Comparison of ENCODE assay signal across 1 cellular context in the genomic region with DNA sequence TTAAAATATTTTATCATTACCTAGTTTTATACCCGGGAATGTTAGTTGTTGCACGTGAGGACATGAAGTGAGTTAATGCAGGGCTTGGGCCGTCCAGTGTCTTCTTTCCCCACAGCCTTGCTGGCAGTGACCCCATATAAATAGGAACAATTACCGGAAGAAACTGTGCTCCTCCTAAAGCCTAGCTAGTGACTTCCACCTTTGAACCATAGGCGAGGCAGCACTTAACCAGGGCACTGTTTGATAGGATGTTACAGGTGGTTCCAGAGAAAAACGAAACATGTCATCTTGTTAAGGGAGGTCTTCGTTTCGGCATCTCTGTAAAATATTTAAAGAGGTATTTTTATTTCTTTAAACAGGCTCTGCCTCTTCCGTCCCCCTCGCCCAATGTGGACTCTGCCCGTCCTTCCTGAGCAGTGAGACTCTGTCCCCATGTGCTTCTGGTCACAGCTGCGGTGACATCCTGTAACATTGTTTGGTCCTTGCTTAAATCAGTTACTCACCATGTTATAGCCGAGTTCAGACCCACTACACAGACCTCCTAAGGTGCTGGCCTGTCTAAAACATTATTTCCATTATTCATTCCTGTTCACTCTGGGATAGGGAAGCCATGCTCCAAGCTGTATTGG.
TF ChIP-seq lines count a peak whose summit lies in the region.

No MANE protein-coding gene starts in this region.

TF ChIP-seq in GM23338, 12 proteins besides CTCF, POLR2A, EP300 and RAD21 (continued from another document):
- TF ChIP-seq, protein P1, sequence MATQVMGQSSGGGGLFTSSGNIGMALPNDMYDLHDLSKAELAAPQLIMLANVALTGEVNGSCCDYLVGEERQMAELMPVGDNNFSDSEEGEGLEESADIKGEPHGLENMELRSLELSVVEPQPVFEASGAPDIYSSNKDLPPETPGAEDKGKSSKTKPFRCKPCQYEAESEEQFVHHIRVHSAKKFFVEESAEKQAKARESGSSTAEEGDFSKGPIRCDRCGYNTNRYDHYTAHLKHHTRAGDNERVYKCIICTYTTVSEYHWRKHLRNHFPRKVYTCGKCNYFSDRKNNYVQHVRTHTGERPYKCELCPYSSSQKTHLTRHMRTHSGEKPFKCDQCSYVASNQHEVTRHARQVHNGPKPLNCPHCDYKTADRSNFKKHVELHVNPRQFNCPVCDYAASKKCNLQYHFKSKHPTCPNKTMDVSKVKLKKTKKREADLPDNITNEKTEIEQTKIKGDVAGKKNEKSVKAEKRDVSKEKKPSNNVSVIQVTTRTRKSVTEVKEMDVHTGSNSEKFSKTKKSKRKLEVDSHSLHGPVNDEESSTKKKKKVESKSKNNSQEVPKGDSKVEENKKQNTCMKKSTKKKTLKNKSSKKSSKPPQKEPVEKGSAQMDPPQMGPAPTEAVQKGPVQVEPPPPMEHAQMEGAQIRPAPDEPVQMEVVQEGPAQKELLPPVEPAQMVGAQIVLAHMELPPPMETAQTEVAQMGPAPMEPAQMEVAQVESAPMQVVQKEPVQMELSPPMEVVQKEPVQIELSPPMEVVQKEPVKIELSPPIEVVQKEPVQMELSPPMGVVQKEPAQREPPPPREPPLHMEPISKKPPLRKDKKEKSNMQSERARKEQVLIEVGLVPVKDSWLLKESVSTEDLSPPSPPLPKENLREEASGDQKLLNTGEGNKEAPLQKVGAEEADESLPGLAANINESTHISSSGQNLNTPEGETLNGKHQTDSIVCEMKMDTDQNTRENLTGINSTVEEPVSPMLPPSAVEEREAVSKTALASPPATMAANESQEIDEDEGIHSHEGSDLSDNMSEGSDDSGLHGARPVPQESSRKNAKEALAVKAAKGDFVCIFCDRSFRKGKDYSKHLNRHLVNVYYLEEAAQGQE (IDR thresholded peaks at IDR 0.05; ENCODE audit: unreplicated experiment), result no peak
- TF ChIP-seq, protein P2, sequence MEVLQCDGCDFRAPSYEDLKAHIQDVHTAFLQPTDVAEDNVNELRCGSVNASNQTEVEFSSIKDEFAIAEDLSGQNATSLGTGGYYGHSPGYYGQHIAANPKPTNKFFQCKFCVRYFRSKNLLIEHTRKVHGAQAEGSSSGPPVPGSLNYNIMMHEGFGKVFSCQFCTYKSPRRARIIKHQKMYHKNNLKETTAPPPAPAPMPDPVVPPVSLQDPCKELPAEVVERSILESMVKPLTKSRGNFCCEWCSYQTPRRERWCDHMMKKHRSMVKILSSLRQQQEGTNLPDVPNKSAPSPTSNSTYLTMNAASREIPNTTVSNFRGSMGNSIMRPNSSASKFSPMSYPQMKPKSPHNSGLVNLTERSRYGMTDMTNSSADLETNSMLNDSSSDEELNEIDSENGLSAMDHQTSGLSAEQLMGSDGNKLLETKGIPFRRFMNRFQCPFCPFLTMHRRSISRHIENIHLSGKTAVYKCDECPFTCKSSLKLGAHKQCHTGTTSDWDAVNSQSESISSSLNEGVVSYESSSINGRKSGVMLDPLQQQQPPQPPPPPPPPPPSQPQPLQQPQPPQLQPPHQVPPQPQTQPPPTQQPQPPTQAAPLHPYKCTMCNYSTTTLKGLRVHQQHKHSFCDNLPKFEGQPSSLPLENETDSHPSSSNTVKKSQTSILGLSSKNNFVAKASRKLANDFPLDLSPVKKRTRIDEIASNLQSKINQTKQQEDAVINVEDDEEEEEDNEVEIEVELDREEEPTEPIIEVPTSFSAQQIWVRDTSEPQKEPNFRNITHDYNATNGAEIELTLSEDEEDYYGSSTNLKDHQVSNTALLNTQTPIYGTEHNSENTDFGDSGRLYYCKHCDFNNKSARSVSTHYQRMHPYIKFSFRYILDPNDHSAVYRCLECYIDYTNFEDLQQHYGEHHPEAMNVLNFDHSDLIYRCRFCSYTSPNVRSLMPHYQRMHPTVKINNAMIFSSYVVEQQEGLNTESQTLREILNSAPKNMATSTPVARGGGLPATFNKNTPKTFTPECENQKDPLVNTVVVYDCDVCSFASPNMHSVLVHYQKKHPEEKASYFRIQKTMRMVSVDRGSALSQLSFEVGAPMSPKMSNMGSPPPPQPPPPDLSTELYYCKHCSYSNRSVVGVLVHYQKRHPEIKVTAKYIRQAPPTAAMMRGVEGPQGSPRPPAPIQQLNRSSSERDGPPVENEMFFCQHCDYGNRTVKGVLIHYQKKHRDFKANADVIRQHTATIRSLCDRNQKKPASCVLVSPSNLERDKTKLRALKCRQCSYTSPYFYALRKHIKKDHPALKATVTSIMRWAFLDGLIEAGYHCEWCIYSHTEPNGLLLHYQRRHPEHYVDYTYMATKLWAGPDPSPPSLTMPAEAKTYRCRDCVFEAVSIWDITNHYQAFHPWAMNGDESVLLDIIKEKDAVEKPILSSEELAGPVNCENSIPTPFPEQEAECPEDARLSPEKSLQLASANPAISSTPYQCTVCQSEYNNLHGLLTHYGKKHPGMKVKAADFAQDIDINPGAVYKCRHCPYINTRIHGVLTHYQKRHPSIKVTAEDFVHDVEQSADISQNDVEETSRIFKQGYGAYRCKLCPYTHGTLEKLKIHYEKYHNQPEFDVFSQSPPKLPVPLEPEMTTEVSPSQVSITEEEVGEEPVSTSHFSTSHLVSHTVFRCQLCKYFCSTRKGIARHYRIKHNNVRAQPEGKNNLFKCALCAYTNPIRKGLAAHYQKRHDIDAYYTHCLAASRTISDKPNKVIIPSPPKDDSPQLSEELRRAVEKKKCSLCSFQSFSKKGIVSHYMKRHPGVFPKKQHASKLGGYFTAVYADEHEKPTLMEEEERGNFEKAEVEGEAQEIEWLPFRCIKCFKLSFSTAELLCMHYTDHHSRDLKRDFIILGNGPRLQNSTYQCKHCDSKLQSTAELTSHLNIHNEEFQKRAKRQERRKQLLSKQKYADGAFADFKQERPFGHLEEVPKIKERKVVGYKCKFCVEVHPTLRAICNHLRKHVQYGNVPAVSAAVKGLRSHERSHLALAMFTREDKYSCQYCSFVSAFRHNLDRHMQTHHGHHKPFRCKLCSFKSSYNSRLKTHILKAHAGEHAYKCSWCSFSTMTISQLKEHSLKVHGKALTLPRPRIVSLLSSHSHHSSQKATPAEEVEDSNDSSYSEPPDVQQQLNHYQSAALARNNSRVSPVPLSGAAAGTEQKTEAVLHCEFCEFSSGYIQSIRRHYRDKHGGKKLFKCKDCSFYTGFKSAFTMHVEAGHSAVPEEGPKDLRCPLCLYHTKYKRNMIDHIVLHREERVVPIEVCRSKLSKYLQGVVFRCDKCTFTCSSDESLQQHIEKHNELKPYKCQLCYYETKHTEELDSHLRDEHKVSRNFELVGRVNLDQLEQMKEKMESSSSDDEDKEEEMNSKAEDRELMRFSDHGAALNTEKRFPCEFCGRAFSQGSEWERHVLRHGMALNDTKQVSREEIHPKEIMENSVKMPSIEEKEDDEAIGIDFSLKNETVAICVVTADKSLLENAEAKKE (CRISPR knock-in tag; IDR thresholded peaks at IDR 0.05), result no peak
- TF ChIP-seq, protein P3, sequence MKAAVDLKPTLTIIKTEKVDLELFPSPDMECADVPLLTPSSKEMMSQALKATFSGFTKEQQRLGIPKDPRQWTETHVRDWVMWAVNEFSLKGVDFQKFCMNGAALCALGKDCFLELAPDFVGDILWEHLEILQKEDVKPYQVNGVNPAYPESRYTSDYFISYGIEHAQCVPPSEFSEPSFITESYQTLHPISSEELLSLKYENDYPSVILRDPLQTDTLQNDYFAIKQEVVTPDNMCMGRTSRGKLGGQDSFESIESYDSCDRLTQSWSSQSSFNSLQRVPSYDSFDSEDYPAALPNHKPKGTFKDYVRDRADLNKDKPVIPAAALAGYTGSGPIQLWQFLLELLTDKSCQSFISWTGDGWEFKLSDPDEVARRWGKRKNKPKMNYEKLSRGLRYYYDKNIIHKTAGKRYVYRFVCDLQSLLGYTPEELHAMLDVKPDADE (IDR thresholded peaks at IDR 0.05), result no peak
- TF ChIP-seq NANOG (IDR thresholded peaks at IDR 0.05; ENCODE audit: borderline replicate concordance), result no peak
- TF ChIP-seq ZNF331 (CRISPR knock-in tag; IDR thresholded peaks at IDR 0.05; ENCODE audit: low read depth), result no peak
- TF ChIP-seq EZH2phosphoT487 (IDR thresholded peaks at IDR 0.05; ENCODE audit: unreplicated experiment), result no peak
- TF ChIP-seq CREB1 (CRISPR knock-in tag; IDR thresholded peaks at IDR 0.05; ENCODE audit: low read depth), result no peak
- TF ChIP-seq ZNF114 (CRISPR knock-in tag; IDR thresholded peaks at IDR 0.05), result no peak
- no peak for TF ChIP-seq POLR2AphosphoS5 (IDR thresholded peaks at IDR 0.05; ENCODE audit: low read depth)
- TF ChIP-seq JUNB (IDR thresholded peaks at IDR 0.05; ENCODE audit: unreplicated experiment), result no peak
- TF ChIP-seq STAT1 (IDR thresholded peaks at IDR 0.05; ENCODE audit: unreplicated experiment), result no peak
